In the genomic region with DNA sequence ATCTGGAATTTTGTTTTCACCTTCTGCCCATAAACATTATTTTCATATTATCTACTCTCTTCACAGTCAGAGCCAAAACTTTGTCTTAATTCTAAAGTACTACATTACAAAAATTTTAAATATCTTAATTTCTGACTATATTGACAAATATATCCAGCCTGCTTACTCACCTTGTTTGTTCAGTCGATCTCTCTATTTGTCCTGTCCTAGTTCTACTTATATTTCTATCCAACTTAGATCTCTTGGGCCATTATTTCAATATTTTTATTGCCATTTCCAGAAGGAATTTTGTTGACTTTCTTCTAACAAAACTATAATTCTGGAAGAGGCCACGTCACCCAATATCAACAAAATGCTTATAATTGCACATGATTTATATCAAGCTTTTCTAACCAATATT, we compare ENCODE assay signal across 8 cellular contexts.
"Had no signal": no experiment of that assay in that cellular context is flagged by ENCODE, and none has a peak within 500 bp of the region (broad histone marks: within the 10 kb centered on the region; RNA-seq: fewer than 3 reads in every experiment).

No MANE protein-coding gene starts in this region.

- H3K4me1 Mint-ChIP-seq: IgD-negative memory B cell had no signal

- H3K4me2 ChIP-seq: KMS-11 had no signal

- H3K9ac ChIP-seq: KMS-11 had no signal

- FAIRE-seq: HepG2, K562 had no signal

- DNase-seq: IMR-90, KBM-7, KG1 had no signal

- H3K27ac ChIP-seq: HL-60, KMS-11 had no signal

- H3K4me3 ChIP-seq: K562 had no signal

- H3K4me3 Mint-ChIP-seq: IgD-negative memory B cell had no signal

- H3K27me3 Mint-ChIP-seq: IgD-negative memory B cell had no signal

- ATAC-seq: HepG2, K562 had no signal

- H3K27ac Mint-ChIP-seq: IgD-negative memory B cell had no signal
